ENCODE assay signal across 8 cellular contexts in genomic region chr15:66251790-66252355, GRCh38. TPM values are rescaled to one million over a fixed set of nuclear protein-coding genes. Genes with fewer than 3 reads are reported as not detected.
DNase-seq lines count a peak whose midpoint lies in the region; ATAC-seq lines count a peak whose summit lies in the region.

No MANE protein-coding gene starts in this region.

- intact Hi-C loops in activated CD4-positive, alpha-beta T cell treated with anti-CD3 and anti-CD28 coated beads, Interleukin-2, amount 10 ng/mL, durations not matched to agents 24 days and 14 days (cut with micrococcal nuclease): loop anchor here (2.0 kb wide), 1 partner anchor 35 kb away; no protein-coding TSS in a partner anchor

- DNase-seq in activated CD4-positive, alpha-beta T cell treated with anti-CD3 and anti-CD28 coated beads, Interleukin-2, amount 10 ng/mL, durations not matched to agents 24 days and 14 days: peak; percentile 62
- DNase-seq in activated CD4-positive, alpha-beta T cell treated with anti-CD3 and anti-CD28 coated beads, Interleukin-2, amount 50 U/mL, for 4 hours: no peak
- DNase-seq in SHP77 treated with DMSO at 0.1 percent for 48 hours (lab: John Stamatoyannopoulos, UW) (peak; percentile 15), iPS DF 6.9 (ENCODE audit: low read depth, low spot score) (no peak), NCI-H2029 (lab: John Stamatoyannopoulos, UW) (no peak), epidermal melanocyte (ENCODE audit: insufficient read length, low spot score) (no peak)
- peak in 1 of 2 donors; percentile 10 for DNase-seq in stimulated activated naive CD8-positive, alpha-beta T cell treated with anti-CD3 and anti-CD28 coated beads, Interleukin-15, amount 100 ng/mL, for 72 hours

- no peaks in the 10 kb centered on the region; the same call in 1 of the 2 replicates for H3K4me1 ChIP-seq in iPS DF 6.9 (ENCODE audit: control insufficient read depth, insufficient read depth, low read length)

- peaks cover 86% of the 10 kb centered on the region for H3K27me3 Mint-ChIP-seq in activated CD4-positive, alpha-beta T cell treated with anti-CD3 and anti-CD28 coated beads, Interleukin-2, amount 10 ng/mL, durations not matched to agents 24 days and 14 days
- H3K27me3 Mint-ChIP-seq in stimulated activated naive CD8-positive, alpha-beta T cell treated with anti-CD3 and anti-CD28 coated beads, Interleukin-15, amount 100 ng/mL, for 72 hours: peaks cover 79% of the 10 kb centered on the region

- peak overlapping the region; percentile 79; the same call in 1 of the 2 replicates for H3K4me3 ChIP-seq in iPS DF 6.9 (ENCODE audit: low read length)

- H3K4me1 Mint-ChIP-seq in activated CD4-positive, alpha-beta T cell treated with anti-CD3 and anti-CD28 coated beads, Interleukin-2, amount 10 ng/mL, durations not matched to agents 24 days and 14 days: peaks cover 17% of the 10 kb centered on the region
- peaks cover 28% of the 10 kb centered on the region for H3K4me1 Mint-ChIP-seq in stimulated activated naive CD8-positive, alpha-beta T cell treated with anti-CD3 and anti-CD28 coated beads, Interleukin-15, amount 100 ng/mL, for 72 hours

- no peaks in the 10 kb centered on the region for H3K9me3 Mint-ChIP-seq in activated CD4-positive, alpha-beta T cell treated with anti-CD3 and anti-CD28 coated beads, Interleukin-2, amount 10 ng/mL, durations not matched to agents 24 days and 14 days
- no peaks in the 10 kb centered on the region for H3K9me3 Mint-ChIP-seq in stimulated activated naive CD8-positive, alpha-beta T cell treated with anti-CD3 and anti-CD28 coated beads, Interleukin-15, amount 100 ng/mL, for 72 hours

- H3K27ac Mint-ChIP-seq in activated CD4-positive, alpha-beta T cell treated with anti-CD3 and anti-CD28 coated beads, Interleukin-2, amount 10 ng/mL, durations not matched to agents 24 days and 14 days: no peak overlapping the region
- no peak overlapping the region for H3K27ac Mint-ChIP-seq in stimulated activated naive CD8-positive, alpha-beta T cell treated with anti-CD3 and anti-CD28 coated beads, Interleukin-15, amount 100 ng/mL, for 72 hours

- peak overlapping the region; percentile 77 for H3K4me3 Mint-ChIP-seq in activated CD4-positive, alpha-beta T cell treated with anti-CD3 and anti-CD28 coated beads, Interleukin-2, amount 10 ng/mL, durations not matched to agents 24 days and 14 days
- peak overlapping the region; percentile 65 to 75 for H3K4me3 Mint-ChIP-seq in stimulated activated naive CD8-positive, alpha-beta T cell treated with anti-CD3 and anti-CD28 coated beads, Interleukin-15, amount 100 ng/mL, for 72 hours

- ATAC-seq in stimulated activated naive CD8-positive, alpha-beta T cell treated with anti-CD3 and anti-CD28 coated beads, Interleukin-15, amount 100 ng/mL, for 72 hours: peak; percentile 29
- no peak for ATAC-seq in GM18858 (IDR thresholded peaks at IDR 0.05; ENCODE audit: unreplicated experiment)

- peaks cover 40% of the 10 kb centered on the region for H3K27me3 ChIP-seq in iPS DF 6.9 (ENCODE audit: control insufficient read depth, insufficient read depth, low read length)

- no peaks in the 10 kb centered on the region for H3K36me3 Mint-ChIP-seq in activated CD4-positive, alpha-beta T cell treated with anti-CD3 and anti-CD28 coated beads, Interleukin-2, amount 10 ng/mL, durations not matched to agents 24 days and 14 days (ENCODE audit: low read depth)

- WGBS in iPS DF 6.9 (ENCODE audit: insufficient coverage, insufficient read length): no CpG with 5 or more reads among the region's 41 CpGs

- H3K9me3 ChIP-seq in iPS DF 6.9 (ENCODE audit: control insufficient read depth, insufficient read depth, low read length): no peaks in the 10 kb centered on the region

- no peak overlapping the region for H3K27ac ChIP-seq in iPS DF 6.9 (ENCODE audit: low read length)

- no peaks in the 10 kb centered on the region for H3K36me3 ChIP-seq in iPS DF 6.9 (ENCODE audit: control insufficient read depth, insufficient read depth, low read length)

RNA-seq across cellular contexts. Expression of gene MEGF11, which starts 1.7 kb away (rescaled TPM):
- not detected in 2 replicates for total RNA-seq in activated CD4-positive, alpha-beta T cell treated with anti-CD3 and anti-CD28 coated beads, Interleukin-2, amount 10 ng/mL, durations not matched to agents 24 days and 14 days

RNA-seq across cellular contexts. Expression of gene DIS3L, which starts 41.5 kb away (rescaled TPM):
- total RNA-seq in activated CD4-positive, alpha-beta T cell treated with anti-CD3 and anti-CD28 coated beads, Interleukin-2, amount 10 ng/mL, durations not matched to agents 24 days and 14 days: 48.6 and 57.2 TPM in 2 replicates

Comparison
In these comparisons a context has a peak if more than half of its experiments do, and no peak if none do; other contexts are left out.
1. DNase-seq: peak in activated CD4-positive, alpha-beta T cell treated with anti-CD3 and anti-CD28 coated beads, Interleukin-2, amount 10 ng/mL, durations not matched to agents 24 days and 14 days (single experiment) and SHP77 treated with DMSO at 0.1 percent for 48 hours (single experiment); none in activated CD4-positive, alpha-beta T cell treated with anti-CD3 and anti-CD28 coated beads, Interleukin-2, amount 50 U/mL, for 4 hours (0 of 2), iPS DF 6.9 (single experiment), NCI-H2029 (single experiment) and epidermal melanocyte (single experiment).